ENCODE assay signal across 2 cellular contexts in the genomic region with DNA sequence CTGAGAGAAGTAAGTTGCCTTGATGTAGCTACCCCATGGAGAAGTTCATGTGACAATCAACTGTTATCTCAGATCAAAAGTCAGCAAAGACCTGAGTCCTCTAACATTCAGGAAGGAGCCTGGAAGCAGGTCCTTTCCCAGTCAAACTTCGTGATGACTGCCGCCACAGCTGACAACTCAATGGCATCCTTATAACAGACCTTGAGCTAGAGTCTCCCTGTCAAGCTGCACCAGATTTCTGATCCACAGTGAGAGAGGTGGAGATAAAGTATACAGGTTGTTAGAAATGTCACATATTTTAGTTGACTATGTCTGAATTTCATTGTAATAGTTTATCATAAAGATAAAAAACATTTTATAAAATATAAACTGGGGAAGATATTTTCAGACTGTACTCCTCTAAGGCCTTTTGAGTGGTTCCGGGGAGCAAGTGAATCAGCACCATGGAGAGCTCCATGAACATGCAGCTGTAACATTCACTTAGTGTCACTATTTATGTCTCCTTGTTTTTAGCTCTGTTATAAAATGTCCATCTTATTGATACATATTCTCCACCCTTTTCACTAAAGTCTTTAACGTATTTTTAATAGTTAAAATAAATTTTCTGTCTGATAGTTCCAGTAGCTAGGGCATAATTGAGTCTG.
TF ChIP-seq lines count a peak whose summit lies in the region.

No MANE protein-coding gene starts in this region.

TF ChIP-seq in IMR-90, 13 proteins besides CTCF, POLR2A, EP300 and RAD21 (continued from another document):
- TF ChIP-seq MAZ (IDR thresholded peaks at IDR 0.05; ENCODE audit: borderline replicate concordance, low read depth, low read length) (no peak), BHLHE40 (IDR thresholded peaks at IDR 0.05; ENCODE audit: low read depth, low read length) (no peak), SMC3 (IDR thresholded peaks at IDR 0.05; ENCODE audit: low read depth, low read length) (no peak), RCOR1 (IDR thresholded peaks at IDR 0.05; ENCODE audit: insufficient replicate concordance, low read length) (no peak), RFX5 (IDR thresholded peaks at IDR 0.05; ENCODE audit: low read depth, low read length) (no peak)
- TF ChIP-seq, protein P1, sequence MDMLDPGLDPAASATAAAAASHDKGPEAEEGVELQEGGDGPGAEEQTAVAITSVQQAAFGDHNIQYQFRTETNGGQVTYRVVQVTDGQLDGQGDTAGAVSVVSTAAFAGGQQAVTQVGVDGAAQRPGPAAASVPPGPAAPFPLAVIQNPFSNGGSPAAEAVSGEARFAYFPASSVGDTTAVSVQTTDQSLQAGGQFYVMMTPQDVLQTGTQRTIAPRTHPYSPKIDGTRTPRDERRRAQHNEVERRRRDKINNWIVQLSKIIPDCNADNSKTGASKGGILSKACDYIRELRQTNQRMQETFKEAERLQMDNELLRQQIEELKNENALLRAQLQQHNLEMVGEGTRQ (IDR thresholded peaks at IDR 0.05; ENCODE audit: low read depth, low read length) = no peak

TF ChIP-seq in WTC11, 78 proteins besides CTCF, POLR2A, EP300 and RAD21 (continued from another document):
- no peak for TF ChIP-seq ZMAT4 (CRISPR knock-in tag; IDR thresholded peaks at IDR 0.05)
- TF ChIP-seq PRRX2 (CRISPR knock-in tag; IDR thresholded peaks at IDR 0.05) = no peak
- no peak for TF ChIP-seq ELF4 (CRISPR knock-in tag; IDR thresholded peaks at IDR 0.05; ENCODE audit: low read depth)
- TF ChIP-seq JAZF1 (CRISPR knock-in tag; IDR thresholded peaks at IDR 0.05) = no peak
- TF ChIP-seq NR1H2 (CRISPR knock-in tag; IDR thresholded peaks at IDR 0.05) = no peak
- TF ChIP-seq FOXK1 (CRISPR knock-in tag; IDR thresholded peaks at IDR 0.05) = no peak
- no peak for TF ChIP-seq ZNF317 (CRISPR knock-in tag; IDR thresholded peaks at IDR 0.05; ENCODE audit: borderline replicate concordance, low read depth)
- TF ChIP-seq, protein P2, sequence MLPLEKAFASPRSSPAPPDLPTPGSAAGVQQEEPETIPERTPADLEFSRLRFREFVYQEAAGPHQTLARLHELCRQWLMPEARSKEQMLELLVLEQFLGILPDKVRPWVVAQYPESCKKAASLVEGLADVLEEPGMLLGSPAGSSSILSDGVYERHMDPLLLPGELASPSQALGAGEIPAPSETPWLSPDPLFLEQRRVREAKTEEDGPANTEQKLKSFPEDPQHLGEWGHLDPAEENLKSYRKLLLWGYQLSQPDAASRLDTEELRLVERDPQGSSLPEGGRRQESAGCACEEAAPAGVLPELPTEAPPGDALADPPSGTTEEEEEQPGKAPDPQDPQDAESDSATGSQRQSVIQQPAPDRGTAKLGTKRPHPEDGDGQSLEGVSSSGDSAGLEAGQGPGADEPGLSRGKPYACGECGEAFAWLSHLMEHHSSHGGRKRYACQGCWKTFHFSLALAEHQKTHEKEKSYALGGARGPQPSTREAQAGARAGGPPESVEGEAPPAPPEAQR (CRISPR knock-in tag; IDR thresholded peaks at IDR 0.05) = no peak
- TF ChIP-seq FOXP1 (CRISPR knock-in tag; IDR thresholded peaks at IDR 0.05; ENCODE audit: borderline replicate concordance) = no peak
- TF ChIP-seq, protein P3, sequence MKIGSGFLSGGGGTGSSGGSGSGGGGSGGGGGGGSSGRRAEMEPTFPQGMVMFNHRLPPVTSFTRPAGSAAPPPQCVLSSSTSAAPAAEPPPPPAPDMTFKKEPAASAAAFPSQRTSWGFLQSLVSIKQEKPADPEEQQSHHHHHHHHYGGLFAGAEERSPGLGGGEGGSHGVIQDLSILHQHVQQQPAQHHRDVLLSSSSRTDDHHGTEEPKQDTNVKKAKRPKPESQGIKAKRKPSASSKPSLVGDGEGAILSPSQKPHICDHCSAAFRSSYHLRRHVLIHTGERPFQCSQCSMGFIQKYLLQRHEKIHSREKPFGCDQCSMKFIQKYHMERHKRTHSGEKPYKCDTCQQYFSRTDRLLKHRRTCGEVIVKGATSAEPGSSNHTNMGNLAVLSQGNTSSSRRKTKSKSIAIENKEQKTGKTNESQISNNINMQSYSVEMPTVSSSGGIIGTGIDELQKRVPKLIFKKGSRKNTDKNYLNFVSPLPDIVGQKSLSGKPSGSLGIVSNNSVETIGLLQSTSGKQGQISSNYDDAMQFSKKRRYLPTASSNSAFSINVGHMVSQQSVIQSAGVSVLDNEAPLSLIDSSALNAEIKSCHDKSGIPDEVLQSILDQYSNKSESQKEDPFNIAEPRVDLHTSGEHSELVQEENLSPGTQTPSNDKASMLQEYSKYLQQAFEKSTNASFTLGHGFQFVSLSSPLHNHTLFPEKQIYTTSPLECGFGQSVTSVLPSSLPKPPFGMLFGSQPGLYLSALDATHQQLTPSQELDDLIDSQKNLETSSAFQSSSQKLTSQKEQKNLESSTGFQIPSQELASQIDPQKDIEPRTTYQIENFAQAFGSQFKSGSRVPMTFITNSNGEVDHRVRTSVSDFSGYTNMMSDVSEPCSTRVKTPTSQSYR (CRISPR knock-in tag; IDR thresholded peaks at IDR 0.05) = no peak
